Comparison of ENCODE assay signal across 9 cellular contexts in genomic region chr11:111177037-111177988, GRCh38.
DNase-seq lines count a peak whose midpoint lies in the region; ATAC-seq and TF ChIP-seq lines count a peak whose summit lies in the region.
"Had no signal": no experiment of that assay in that cellular context is flagged by ENCODE, and none has a peak within 500 bp of the region (broad histone marks: within the 10 kb centered on the region; RNA-seq: fewer than 3 reads in every experiment).

No MANE protein-coding gene starts in this region.

- peak; percentile 20 for DNase-seq in NB4 (ENCODE audit: low read depth)
- DNase-seq in stimulated activated effector memory CD8-positive, alpha-beta T cell treated with anti-CD3 and anti-CD28 coated beads, Interleukin-12 subunit alpha, Interleukin-12 subunit beta, amount 100 ng/mL, for 72 hours (ENCODE audit: low spot score in 2 of 2) = no peak
- DNase-seq in endothelial cell (ENCODE audit: low spot score) = no peak
- DNase-seq in NCI-H187 (lab: John Stamatoyannopoulos, UW) = no peak
- DNase-seq in activated T-cell treated with anti-CD3 and anti-CD28 coated beads, Interleukin-2, amount 50 U/mL, for 1 hour = no peak
- DNase-seq: left ventricle myocardium superior; NK-92 treated with Interleukin-12 subunit alpha and Interleukin-12 subunit beta, amount 100 ng/mL, for 24 hours had no signal

- H3K9me3 Mint-ChIP-seq in stimulated activated effector memory CD8-positive, alpha-beta T cell treated with anti-CD3 and anti-CD28 coated beads, Interleukin-12 subunit alpha, Interleukin-12 subunit beta, amount 100 ng/mL, for 72 hours = no peaks in the 10 kb centered on the region
- H3K9me3 Mint-ChIP-seq in endothelial cell (ENCODE audit: unreplicated experiment) = no peaks in the 10 kb centered on the region

- peak; percentile 80 for ATAC-seq in GM19043 (IDR thresholded peaks at IDR 0.05; ENCODE audit: low read depth, unreplicated experiment)
- peak; percentile 80 for ATAC-seq in HG02885 (IDR thresholded peaks at IDR 0.05; ENCODE audit: poor library complexity, unreplicated experiment)
- peak; percentile 35 for ATAC-seq in stimulated activated effector memory CD8-positive, alpha-beta T cell treated with anti-CD3 and anti-CD28 coated beads, Interleukin-12 subunit alpha, Interleukin-12 subunit beta, amount 100 ng/mL, for 72 hours
- ATAC-seq: left ventricle myocardium superior had no signal

- no peak overlapping the region for H3K27ac Mint-ChIP-seq in stimulated activated effector memory CD8-positive, alpha-beta T cell treated with anti-CD3 and anti-CD28 coated beads, Interleukin-12 subunit alpha, Interleukin-12 subunit beta, amount 100 ng/mL, for 72 hours
- no peak overlapping the region for H3K27ac Mint-ChIP-seq in endothelial cell (ENCODE audit: unreplicated experiment)

- no peak for TF ChIP-seq CTCF in NB4 (IDR thresholded peaks at IDR 0.05; ENCODE audit: low read depth, low read length)
- no peak for TF ChIP-seq CTCF in endothelial cell (IDR thresholded peaks at IDR 0.05; ENCODE audit: unreplicated experiment)

- H3K27me3 Mint-ChIP-seq in endothelial cell (ENCODE audit: unreplicated experiment) = no peaks in the 10 kb centered on the region

- TF ChIP-seq POLR2A in NB4 (IDR thresholded peaks at IDR 0.05; ENCODE audit: extremely low read depth, insufficient read length) = no peak

- H3K4me1 Mint-ChIP-seq in stimulated activated effector memory CD8-positive, alpha-beta T cell treated with anti-CD3 and anti-CD28 coated beads, Interleukin-12 subunit alpha, Interleukin-12 subunit beta, amount 100 ng/mL, for 72 hours = no peaks in the 10 kb centered on the region
- H3K4me1 Mint-ChIP-seq in endothelial cell (ENCODE audit: unreplicated experiment) = no peaks in the 10 kb centered on the region

- no peak overlapping the region for H3K4me3 Mint-ChIP-seq in stimulated activated effector memory CD8-positive, alpha-beta T cell treated with anti-CD3 and anti-CD28 coated beads, Interleukin-12 subunit alpha, Interleukin-12 subunit beta, amount 100 ng/mL, for 72 hours
- no peak overlapping the region for H3K4me3 Mint-ChIP-seq in endothelial cell (ENCODE audit: unreplicated experiment)

- H3K4me3 ChIP-seq in NB4 (ENCODE audit: low read depth, low read length) = no peak overlapping the region

- H3K36me3 Mint-ChIP-seq in stimulated activated effector memory CD8-positive, alpha-beta T cell treated with anti-CD3 and anti-CD28 coated beads, Interleukin-12 subunit alpha, Interleukin-12 subunit beta, amount 100 ng/mL, for 72 hours = no peaks in the 10 kb centered on the region
- H3K36me3 Mint-ChIP-seq in endothelial cell (ENCODE audit: low read depth, unreplicated experiment) = no peaks in the 10 kb centered on the region
